ENCODE assay signal across 8 cellular contexts in genomic region chr19:57477191-57478008, GRCh38. TPM values are rescaled to one million over a fixed set of nuclear protein-coding genes. Genes with fewer than 3 reads are reported as not detected.
DNase-seq lines count a peak whose midpoint lies in the region; ATAC-seq and TF ChIP-seq lines count a peak whose summit lies in the region.

ZNF772 (minus strand) TSS chr19:57477566; CDS start chr19:57477309, 257 bp downstream.

- POLR2A ChIA-PET in BJ (lab: Charles Lee) = interaction anchor here (0.6 to 0.7 kb wide), 4 partner anchors 10 to 678 kb away, joined by 3 to 4 read pairs (median 3); partner anchors contain the start of genes ZNF419 and ZNF749
- POLR2A ChIA-PET in activated CD4-positive, alpha-beta memory T cell treated with anti-CD3 and anti-CD28 coated beads for 36 hours (lab: Charles Lee) = interaction anchor here (1.1 kb wide), 1 partner anchor 44 kb away, joined by 3 read pairs; no protein-coding TSS in a partner anchor

- CTCF ChIA-PET in BJ (lab: Yijun Ruan, JAX) = interaction anchor here (1.4 kb wide), 2 partner anchors 9 to 10 kb away, joined by 3 to 5 read pairs; partner anchors contain the start of gene ZNF419
- CTCF ChIA-PET in activated CD4-positive, alpha-beta memory T cell treated with anti-CD3 and anti-CD28 coated beads for 36 hours (lab: Charles Lee) = interaction anchor here (1.7 kb wide), 1 partner anchor 9 kb away, joined by 6 read pairs; no protein-coding TSS in a partner anchor

- H3K4me1 Mint-ChIP-seq in activated CD4-positive, alpha-beta memory T cell treated with anti-CD3 and anti-CD28 coated beads for 36 hours (ENCODE audit: low read depth) = peaks cover 10% of the 10 kb centered on the region

- peak within 1 kb of the TSS; percentile 63 for H3K4me3 ChIP-seq in BJ (ENCODE audit: low read depth, low read length)
- peak within 1 kb of the TSS; percentile 38 for H3K4me3 ChIP-seq in lower leg skin (ENCODE audit: low read depth, poor library complexity, severe bottlenecking)

- peaks cover 21% of the 10 kb centered on the region for H3K36me3 ChIP-seq in BJ (ENCODE audit: control insufficient read depth, insufficient read depth, low read length)

- intact Hi-C loops in activated CD4-positive, alpha-beta memory T cell treated with anti-CD3 and anti-CD28 coated beads for 36 hours (cut with micrococcal nuclease) = loop anchor here (2.0 kb wide), 1 partner anchor 43 kb away; the partner anchor contains the start of gene ZNF749
- intact Hi-C loops in lower leg skin (cut with DNase I; ENCODE audit: low total_unique reads) = no loop called here

- DNase-seq in BJ (ENCODE audit: low read depth) = peak; percentile 85
- DNase-seq in NCI-H524 (lab: John Stamatoyannopoulos, UW) = peak; percentile 93 to 97
- peak; percentile 91 for DNase-seq in activated CD4-positive, alpha-beta memory T cell treated with anti-CD3 and anti-CD28 coated beads for 36 hours
- peak; percentile 87 for DNase-seq in ecto neural progenitor cell (ENCODE audit: low spot score)
- DNase-seq in lower leg skin (ENCODE audit: low spot score in 2 of 2) = peak; percentile 94 to 97
- peak; percentile 75 to 89 for DNase-seq in stimulated activated CD4-positive, alpha-beta T cell treated with anti-CD3 and anti-CD28 coated beads, Interleukin-4, amount 100 ng/mL, for 4 hours

- H3K27me3 ChIP-seq in BJ (ENCODE audit: control insufficient read depth, insufficient read depth, low read length) = no peaks in the 10 kb centered on the region

- TF ChIP-seq POLR2A in GM19099 (IDR thresholded peaks at IDR 0.05; ENCODE audit: extremely low read depth, insufficient read length, low read depth) (peak; percentile 50), lower leg skin (IDR thresholded peaks at IDR 0.05) (no peak)

- ATAC-seq in HG03432 (IDR thresholded peaks at IDR 0.05; ENCODE audit: unreplicated experiment) = peak; percentile 90

- peak within 1 kb of the TSS; percentile 84 for H3K4me3 Mint-ChIP-seq in activated CD4-positive, alpha-beta memory T cell treated with anti-CD3 and anti-CD28 coated beads for 36 hours

- peak within 1 kb of the TSS; percentile 84 for H3K27ac Mint-ChIP-seq in activated CD4-positive, alpha-beta memory T cell treated with anti-CD3 and anti-CD28 coated beads for 36 hours

- H3K36me3 Mint-ChIP-seq in activated CD4-positive, alpha-beta memory T cell treated with anti-CD3 and anti-CD28 coated beads for 36 hours = peaks cover 61% of the 10 kb centered on the region

- peaks cover 69% of the 10 kb centered on the region for H3K9me3 Mint-ChIP-seq in activated CD4-positive, alpha-beta memory T cell treated with anti-CD3 and anti-CD28 coated beads for 36 hours

- 6 to 7% methylated on average over 38 of the region's 38 CpGs for WGBS in lower leg skin, 2 donors

- TF ChIP-seq CTCF in BJ (IDR thresholded peaks at IDR 0.05; ENCODE audit: insufficient read depth, low read depth, low read length) (peak; percentile 79), lower leg skin (IDR thresholded peaks at IDR 0.05) (no peak)

- H3K27me3 Mint-ChIP-seq in activated CD4-positive, alpha-beta memory T cell treated with anti-CD3 and anti-CD28 coated beads for 36 hours = no peaks in the 10 kb centered on the region

RNA-seq across cellular contexts. Expression of gene ZNF772, which starts in this region (rescaled TPM):
- polyA plus RNA-seq in BJ (2011; rRNA removed) = 3.6 and 5.8 TPM in 2 replicates
- polyA minus RNA-seq in BJ (2011; rRNA and poly(A)+ RNA removed) = 7.8 and 8.2 TPM in 2 replicates
- total RNA-seq in activated CD4-positive, alpha-beta memory T cell treated with anti-CD3 and anti-CD28 coated beads for 36 hours = 1 to 10 TPM; 3.9 to 4.0 TPM
- total RNA-seq in lower leg skin = 10 to 100 TPM; 11.6 to 18.3 (median 12.2) TPM

Comparison
In these comparisons a context has a peak if more than half of its experiments do, and no peak if none do; other contexts are left out.
1. Peak in every context shown above with its lines: DNase-seq, ATAC-seq and H3K4me3 ChIP-seq.